ENCODE assay signal across 12 cellular contexts in genomic region chr14:58739674-58740073, GRCh38.
DNase-seq lines count a peak whose midpoint lies in the region; ATAC-seq lines count a peak whose summit lies in the region.
"Had no signal": no experiment of that assay in that cellular context is flagged by ENCODE, and none has a peak within 500 bp of the region (broad histone marks: within the 10 kb centered on the region; RNA-seq: fewer than 3 reads in every experiment).

No MANE protein-coding gene starts in this region.

- DNase-seq in NOMO-1 treated with dmso at 0.1 percent for 144 hours (lab: John Stamatoyannopoulos, UW; ENCODE audit: unreplicated experiment) (peak; percentile 71), AG08395 (ENCODE audit: low spot score) (no peak), iPS-NIHi11 (ENCODE audit: low spot score) (no peak)
- no peak for DNase-seq in activated CD4-positive, alpha-beta T cell treated with anti-CD3 and anti-CD28 coated beads for 4 hours
- no peak for DNase-seq in activated CD4-positive, CD25-positive, alpha-beta regulatory T cell treated with anti-CD3 and anti-CD28 coated beads, Interleukin-2, amount 50 U/mL, for 72 hours
- DNase-seq: activated CD8-positive, alpha-beta T cell treated with anti-CD3 and anti-CD28 coated beads, Interleukin-2, amount 10 ng/mL, durations not matched to agents 7 days and 5 days; activated naive CD4-positive, alpha-beta T cell treated with anti-CD3 and anti-CD28 coated beads, Interleukin-2, amount 50 U/mL, for 16 hours; NCI-H1417 treated with DMSO at 0.1 percent for 48 hours; PC-9 had no signal

- ATAC-seq in GM18517 (IDR thresholded peaks at IDR 0.05; ENCODE audit: unreplicated experiment): peak; percentile 88
- peak; percentile 90 for ATAC-seq in GM21381 (IDR thresholded peaks at IDR 0.05; ENCODE audit: unreplicated experiment)
- ATAC-seq in HG03097 (IDR thresholded peaks at IDR 0.05; ENCODE audit: low FRiP score, unreplicated experiment): peak; percentile 61
- ATAC-seq: activated CD8-positive, alpha-beta T cell treated with anti-CD3 and anti-CD28 coated beads, Interleukin-2, amount 10 ng/mL, durations not matched to agents 7 days and 5 days had no signal
